22 cellular contexts compared by ENCODE assay signal in the genomic region with DNA sequence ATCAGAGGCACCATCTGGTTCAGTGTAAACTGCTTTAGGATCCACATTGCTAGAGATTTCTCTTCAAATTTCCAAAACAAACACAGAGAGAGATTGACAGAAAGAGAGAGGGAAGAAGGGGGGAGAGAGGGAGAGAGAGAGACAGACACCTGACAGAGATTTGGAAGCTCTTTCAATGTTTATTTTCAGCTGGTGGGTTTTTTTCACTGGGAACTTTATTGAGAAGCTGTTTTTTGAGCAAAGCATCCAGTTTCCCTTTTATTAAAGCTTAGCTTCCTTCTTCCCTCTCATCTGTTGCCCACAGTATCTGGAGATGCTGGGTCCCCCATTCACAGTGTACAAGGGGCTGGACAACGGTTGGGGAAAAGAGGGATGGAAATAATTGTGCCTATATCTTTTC.
"Had no signal": no experiment of that assay in that cellular context is flagged by ENCODE, and none has a peak within 500 bp of the region (broad histone marks: within the 10 kb centered on the region; RNA-seq: fewer than 3 reads in every experiment).

No MANE protein-coding gene starts in this region.

- H2AFZ ChIP-seq: parathyroid adenoma had no signal

- H3K9ac ChIP-seq: parathyroid adenoma had no signal

- H3K4me1 Mint-ChIP-seq: activated naive CD8-positive, alpha-beta T cell treated with anti-CD3 and anti-CD28 coated beads, Interleukin-2, amount 50 U/mL, for 24 hours had no signal

- H3K27me3 Mint-ChIP-seq: activated naive CD8-positive, alpha-beta T cell treated with anti-CD3 and anti-CD28 coated beads, Interleukin-2, amount 50 U/mL, for 24 hours; dendritic cell treated with granulocyte-macrophage colony-stimulating factor and Interleukin-4, amounts not matched to agents 40 ng/mL and 50 ng/mL, for 4 days; stimulated activated naive CD8-positive, alpha-beta T cell treated with anti-CD3 and anti-CD28 coated beads, Interleukin-15, Interleukin-2, amounts not matched to agents 100 ng/mL and 50 ng/mL, for 24 hours had no signal

- H3K9me3 ChIP-seq: tibial artery had no signal

- H3K27ac ChIP-seq: parathyroid adenoma, tibial artery, WERI-Rb-1 had no signal

- H3K36me3 ChIP-seq: tibial artery, WERI-Rb-1 had no signal

- H3K4me3 ChIP-seq: tibial artery had no signal

- H3K27me3 ChIP-seq: tibial artery had no signal

- H3K4me3 Mint-ChIP-seq: activated naive CD4-positive, alpha-beta T cell treated with anti-CD3 and anti-CD28 coated beads for 36 hours; activated naive CD8-positive, alpha-beta T cell treated with anti-CD3 and anti-CD28 coated beads, Interleukin-2, amount 50 U/mL, for 24 hours; activated T-cell treated with anti-CD3 and anti-CD28 coated beads, Interleukin-2, amount 50 U/mL, for 72 hours; dendritic cell treated with granulocyte-macrophage colony-stimulating factor and Interleukin-4, amounts not matched to agents 40 ng/mL and 50 ng/mL, for 4 days; nephron progenitor cell; stimulated activated naive CD8-positive, alpha-beta T cell treated with anti-CD3 and anti-CD28 coated beads, Interleukin-15, Interleukin-2, amounts not matched to agents 100 ng/mL and 50 ng/mL, for 24 hours; T-helper 1 cell treated with Interleukin-12 subunit alpha and Interleukin-12 subunit beta and Interleukin-4 antibody, amounts not matched to agents 30 μg/mL and 1 μg/mL, for 36 hours had no signal

- H3K4me1 ChIP-seq: tibial artery had no signal

- H3K9me3 Mint-ChIP-seq: activated naive CD4-positive, alpha-beta T cell treated with anti-CD3 and anti-CD28 coated beads for 36 hours; activated naive CD8-positive, alpha-beta T cell treated with anti-CD3 and anti-CD28 coated beads, Interleukin-2, amount 50 U/mL, for 24 hours; activated T-cell treated with anti-CD3 and anti-CD28 coated beads, Interleukin-2, amount 50 U/mL, for 72 hours; dendritic cell treated with granulocyte-macrophage colony-stimulating factor and Interleukin-4, amounts not matched to agents 40 ng/mL and 50 ng/mL, for 4 days; nephron progenitor cell; stimulated activated naive CD8-positive, alpha-beta T cell treated with anti-CD3 and anti-CD28 coated beads, Interleukin-15, Interleukin-2, amounts not matched to agents 100 ng/mL and 50 ng/mL, for 24 hours; T-helper 1 cell treated with Interleukin-12 subunit alpha and Interleukin-12 subunit beta and Interleukin-4 antibody, amounts not matched to agents 30 μg/mL and 1 μg/mL, for 36 hours had no signal

- ATAC-seq: activated naive CD8-positive, alpha-beta T cell treated with anti-CD3 and anti-CD28 coated beads, Interleukin-2, amount 50 U/mL, for 24 hours; activated T-cell treated with anti-CD3 and anti-CD28 coated beads, Interleukin-2, amount 50 U/mL, for 72 hours; left ventricle myocardium superior; right cardiac atrium had no signal

- DNase-seq: activated CD4-positive, alpha-beta T cell treated with anti-CD3 and anti-CD28 coated beads, Interleukin-2, amount 50 U/mL, for 48 hours; activated CD8-positive, alpha-beta memory T cell treated with anti-CD3 and anti-CD28 coated beads, Interleukin-2, amount 50 U/mL, for 48 hours; activated effector memory CD4-positive, alpha-beta T cell treated with Interleukin-2 at 50 U/mL for 16 hours; activated naive CD4-positive, alpha-beta T cell treated with anti-CD3 and anti-CD28 coated beads for 36 hours; activated naive CD8-positive, alpha-beta T cell treated with anti-CD3 and anti-CD28 coated beads, Interleukin-2, amount 50 U/mL, for 24 hours; activated T-cell treated with anti-CD3 and anti-CD28 coated beads, Interleukin-2, amount 50 U/mL, for 72 hours; caudate nucleus; effector CD4-positive, alpha-beta T cell; glutamatergic neuron; hypothalamus; left ventricle myocardium superior; nephron progenitor cell; nucleus accumbens; right cardiac atrium; stimulated activated CD4-positive, alpha-beta T cell treated with anti-CD3 and anti-CD28 coated beads, Interleukin-4, amount 100 ng/mL, for 4 hours; substantia nigra; tibial artery; WERI-Rb-1 had no signal

- H3K27ac Mint-ChIP-seq: activated naive CD4-positive, alpha-beta T cell treated with anti-CD3 and anti-CD28 coated beads for 36 hours; activated naive CD8-positive, alpha-beta T cell treated with anti-CD3 and anti-CD28 coated beads, Interleukin-2, amount 50 U/mL, for 24 hours; activated T-cell treated with anti-CD3 and anti-CD28 coated beads, Interleukin-2, amount 50 U/mL, for 72 hours; dendritic cell treated with granulocyte-macrophage colony-stimulating factor and Interleukin-4, amounts not matched to agents 40 ng/mL and 50 ng/mL, for 4 days; nephron progenitor cell; stimulated activated naive CD8-positive, alpha-beta T cell treated with anti-CD3 and anti-CD28 coated beads, Interleukin-15, Interleukin-2, amounts not matched to agents 100 ng/mL and 50 ng/mL, for 24 hours; T-helper 1 cell treated with Interleukin-12 subunit alpha and Interleukin-12 subunit beta and Interleukin-4 antibody, amounts not matched to agents 30 μg/mL and 1 μg/mL, for 36 hours had no signal
